In the genomic region with DNA sequence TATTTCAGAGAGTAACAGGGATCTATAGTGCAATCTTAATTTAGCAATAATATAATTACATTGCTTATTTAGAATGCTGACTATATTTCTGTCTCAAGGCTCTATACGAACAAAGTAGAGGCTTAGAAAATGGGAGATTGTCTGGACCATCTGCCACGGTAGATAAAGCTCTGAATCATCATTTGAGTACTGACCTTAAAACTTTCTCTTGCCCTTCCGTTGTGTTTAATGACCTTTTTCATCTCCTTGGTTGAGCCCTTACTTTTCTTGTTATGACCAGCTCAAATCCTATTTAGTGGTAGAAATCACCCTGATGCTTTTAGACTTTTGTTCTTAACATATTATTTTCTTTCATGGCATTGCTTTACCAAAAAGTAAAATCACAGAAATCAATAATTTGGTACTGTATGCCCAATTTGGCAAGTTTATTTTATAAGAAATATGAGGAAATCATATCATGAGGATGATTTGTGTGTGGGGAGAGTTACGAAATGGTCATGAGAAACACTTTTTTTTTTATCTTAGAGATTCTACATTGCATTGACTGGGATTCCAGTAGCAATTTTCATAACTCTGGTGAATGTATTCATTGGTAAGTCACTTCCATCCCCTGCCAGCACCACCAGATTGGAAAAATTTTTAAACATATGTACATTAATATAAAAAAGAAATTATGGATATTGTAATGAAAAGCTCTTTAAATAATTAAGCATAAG, we compare ENCODE assay signal across 26 cellular contexts. TPM values are rescaled to one million over a fixed set of nuclear protein-coding genes. Genes with fewer than 3 reads are reported as not detected.
DNase-seq lines count a peak whose midpoint lies in the region; ATAC-seq, FAIRE-seq and TF ChIP-seq lines count a peak whose summit lies in the region.
"Had no signal": no experiment of that assay in that cellular context is flagged by ENCODE, and none has a peak within 500 bp of the region (broad histone marks: within the 10 kb centered on the region; RNA-seq: fewer than 3 reads in every experiment).

No MANE protein-coding gene starts in this region.

- H3K36me3 ChIP-seq in SJSA1 (peaks cover 29% of the 10 kb centered on the region), K562 (ENCODE audit: control insufficient read depth, insufficient read depth, low read length) (peaks cover 56% of the 10 kb centered on the region), PC-9 (ENCODE audit: low read depth) (peaks cover 21% of the 10 kb centered on the region)

- H3K4me1 ChIP-seq in SJSA1 (replicated peaks) (peaks cover 27% of the 10 kb centered on the region), K562 (replicated peaks in 1 of 2; ENCODE audit: control insufficient read depth in 2 of 2, insufficient read depth in 2 of 2, low read length in 2 of 2) (peaks cover 8 to 27% of the 10 kb centered on the region in 2 experiments; a peak in 4 of 5 replicates), PC-9 (replicated peaks; ENCODE audit: insufficient read depth) (no peaks in the 10 kb centered on the region)
- H3K4me1 ChIP-seq: esophagus squamous epithelium, psoas muscle, transverse colon had no signal

- H3F3A ChIP-seq in PC-9 (ENCODE audit: insufficient read depth, low read depth), result no peaks in the 10 kb centered on the region

- intact Hi-C loops in K562 (cut with micrococcal nuclease) (no loop called here), PC-9 (cut with micrococcal nuclease; ENCODE audit: unreplicated experiment) (no loop called here)

- no peak overlapping the region for H2AFZ ChIP-seq in K562 (ENCODE audit: low read depth, low read length)
- no peak overlapping the region for H2AFZ ChIP-seq in PC-9

- BruUV-seq in K562 (replicated peaks; lab: Mats Ljungman, UMichigan) (no TSS peak), PC-9 (replicated peaks; lab: Mats Ljungman, UMichigan) (no TSS peak)

- 7% methylated on average over 4 of the region's 4 CpGs for WGBS in K562 (ENCODE audit: insufficient coverage, low coverage, missing lambda C conversion rate)

- FAIRE-seq in GM12891 (lab: Jason Lieb, UNC) (peak; percentile 33), K562 (lab: Jason Lieb, UNC) (peak; percentile 85), GM12892 (lab: Jason Lieb, UNC) (no peak)
- FAIRE-seq: astrocyte had no signal

- no peak for TF ChIP-seq CTCF in K562 (IDR thresholded peaks at IDR 0.05 in 2 of 3, conservative IDR thresholded peaks at IDR 0.05 in 1 of 3; ENCODE audit: insufficient read depth in 2 of 3, low read depth in 1 of 3, low read length in 3 of 3)
- no peak for TF ChIP-seq CTCF in PC-9 (conservative IDR thresholded peaks at IDR 0.05)

- H3K9me3 ChIP-seq in SJSA1 (replicated peaks), result no peaks in the 10 kb centered on the region
- no peaks in the 10 kb centered on the region for H3K9me3 ChIP-seq in K562 (replicated peaks; ENCODE audit: control insufficient read depth, insufficient read depth, low read depth, low read length)
- H3K9me3 ChIP-seq in PC-9 (ENCODE audit: insufficient read depth, low read depth), result no peaks in the 10 kb centered on the region
- H3K9me3 ChIP-seq: BE2C, esophagus squamous epithelium, stomach, transverse colon had no signal

- POLR2A ChIA-PET in K562 (lab: Yijun Ruan, JAX) (interaction anchor here (0.8 to 4.0 kb wide), 3 partner anchors 9 to 37 kb away, joined by 3 to 18 read pairs (median 7); partner anchors contain the start of genes MRPL47, NDUFB5 and USP13), PC-9 (lab: Charles Lee; ENCODE audit: unreplicated experiment) (no interaction called here)

- peak overlapping the region; percentile 69 for H3K27ac ChIP-seq in SJSA1
- H3K27ac ChIP-seq in K562 (ENCODE audit: extremely low read depth, low read depth, low read length), result peak overlapping the region; percentile 75; the same call in 1 of the 3 replicates
- H3K27ac ChIP-seq in PC-9, result no peak overlapping the region
- H3K27ac ChIP-seq: esophagus squamous epithelium, heart left ventricle, psoas muscle, stomach, transverse colon had no signal

- H4K20me1 ChIP-seq in K562 (replicated peaks; ENCODE audit: control insufficient read depth, insufficient read depth, low read length) (no peaks in the 10 kb centered on the region), PC-9 (ENCODE audit: insufficient read depth) (no peaks in the 10 kb centered on the region)

- ATAC-seq in K562 (peak; percentile 94), GM21786 (IDR thresholded peaks at IDR 0.05; ENCODE audit: unreplicated experiment) (no peak)
- ATAC-seq: heart left ventricle, psoas muscle had no signal

- TF ChIP-seq RAD21 in K562 (CRISPR knock-in tag; conservative IDR thresholded peaks at IDR 0.05 in 1 of 2, IDR thresholded peaks at IDR 0.05 in 1 of 2), result no peak

- CTCF ChIA-PET in K562 (lab: Yijun Ruan, JAX; ENCODE audit: low intra/inter-chr PET ratio) (no interaction called here), PC-9 (lab: Charles Lee) (interaction anchor here (0.6 kb wide), 1 partner anchor 399 kb away, joined by 4 read pairs; no protein-coding TSS in a partner anchor)

- H3K9me1 ChIP-seq in K562 (ENCODE audit: control insufficient read depth, insufficient read depth, low read length), result no peaks in the 10 kb centered on the region

- peaks cover 47% of the 10 kb centered on the region for H3K79me2 ChIP-seq in K562 (ENCODE audit: control insufficient read depth, insufficient read depth, low read length)
- H3K79me2 ChIP-seq in PC-9 (ENCODE audit: low read depth), result no peaks in the 10 kb centered on the region

- TF ChIP-seq EP300 in K562 (IDR thresholded peaks at IDR 0.05; ENCODE audit: low read length), result peak; percentile 90

- H3K4me3 ChIP-seq in SJSA1, result no peak overlapping the region
- H3K4me3 ChIP-seq in K562, result no peak overlapping the region
- no peak overlapping the region for H3K4me3 ChIP-seq in PC-9
- H3K4me3 ChIP-seq: esophagus squamous epithelium, heart left ventricle, psoas muscle, stomach, transverse colon had no signal

- no peak for DNase-seq in GM12891 (ENCODE audit: insufficient read length, low spot score)
- DNase-seq in SJSA1 (ENCODE audit: low read depth in 1 of 2, low spot score in 2 of 2), result no peak
- peak; percentile 27 to 83 (median 54) for DNase-seq in K562 (ENCODE audit: extremely low read depth in 1 of 4, low spot score in 3 of 4)
- DNase-seq in pulmonary artery endothelial cell (ENCODE audit: low read depth, low spot score), result peak; percentile 50
- no peak for DNase-seq in GM12892 (ENCODE audit: insufficient read length)
- no peak for DNase-seq in PC-9
- DNase-seq: activated B cell treated with CpG ODN at 0.5 μM for 24 hours; activated CD4-positive, alpha-beta memory T cell treated with anti-CD3 and anti-CD28 coated beads for 36 hours; activated naive CD4-positive, alpha-beta T cell treated with anti-CD3 and anti-CD28 coated beads, Interleukin-2, amount 10 ng/mL, durations not matched to agents 7 days and 5 days; BE2C; cerebellar nuclear complex; COR-L47; effector memory CD4-positive, alpha-beta T cell; esophagus squamous epithelium; heart left ventricle; HFFc6; immature natural killer cell; NCI-H774; nephron progenitor cell; psoas muscle; SHP77 treated with DMSO at 0.1 percent for 48 hours; stimulated activated CD4-positive, alpha-beta T cell treated with anti-CD3 and anti-CD28 coated beads, Interleukin-4, amount 100 ng/mL, for 24 hours; stomach; transverse colon had no signal

- TF ChIP-seq POLR2A in GM12891 (IDR thresholded peaks at IDR 0.05; ENCODE audit: low read depth, low read length), result no peak
- TF ChIP-seq POLR2A in K562 (conservative IDR thresholded peaks at IDR 0.05), result no peak
- TF ChIP-seq POLR2A in GM12892 (IDR thresholded peaks at IDR 0.05; ENCODE audit: low read depth, low read length), result no peak

- H3K9me2 ChIP-seq in PC-9 (ENCODE audit: insufficient read depth), result no peaks in the 10 kb centered on the region

- peak overlapping the region; percentile 13; the same call in 1 of the 2 replicates for H3K4me2 ChIP-seq in K562 (ENCODE audit: insufficient read depth, low read length)
- H3K4me2 ChIP-seq in PC-9, result no peak overlapping the region

- peak overlapping the region in 1 of 2 experiments; percentile 42; a peak in 2 of 4 replicates for H3K9ac ChIP-seq in K562 (ENCODE audit: insufficient read depth in 1 of 2, low read depth in 2 of 2, low read length in 2 of 2)

- H3K27me3 ChIP-seq in SJSA1 (replicated peaks) (no peaks in the 10 kb centered on the region), K562 (ENCODE audit: control insufficient read depth in 2 of 2, insufficient read depth in 2 of 2, low read length in 2 of 2) (no peaks in the 10 kb centered on the region), PC-9 (ENCODE audit: insufficient read depth, low read depth) (no peaks in the 10 kb centered on the region)
- H3K27me3 ChIP-seq: BE2C, esophagus squamous epithelium, heart left ventricle, stomach, transverse colon had no signal

- in situ Hi-C loops in K562 (cut with MboI), result no loop called here

RNA-seq across cellular contexts. Expression of gene NDUFB5, which starts 11.0 kb away (rescaled TPM):
- 99.6 TPM for polyA plus RNA-seq in GM12891 (2012; ENCODE audit: low read depth, missing spikeins)
- total RNA-seq in SJSA1 (2014; rRNA removed; shearing (Covaris generic)), result 181 and 200 TPM in 2 replicates
- total RNA-seq in K562 (2011; cell fraction: chromatin; rRNA removed; ENCODE audit: low replicate concordance), result 26.9 and 87.6 TPM in 2 replicates
- 21.4 and 23.0 TPM in 2 replicates for total RNA-seq in K562 (2011; cell fraction: nucleolus; rRNA removed)
- total RNA-seq in K562 (2011; cell fraction: nucleoplasm; rRNA removed), result 51.3 and 81.9 TPM in 2 replicates
- total RNA-seq in K562 (2014; rRNA removed) (166 and 172 TPM in 2 replicates), K562 (2014; rRNA removed; fragmentation: Illumina TruSeq; extraction: Trizol) (207 and 219 TPM in 2 replicates), K562 (2015; rRNA removed; fragmentation: Illumina TruSeq; extraction: Trizol) (145 and 176 TPM in 2 replicates), K562 (2021) (156 and 168 TPM in 2 replicates), pulmonary artery endothelial cell (82.3 and 92.4 TPM in 2 replicates), PC-9 (2021) (121 and 128 TPM in 2 replicates)
- polyA plus RNA-seq in K562 (2011; rRNA removed) (87.1 and 128 TPM in 2 replicates), K562 (2014; fragmentation: Illumina TruSeq; extraction: Trizol) (147 and 166 TPM in 2 replicates), K562 (2014; fragmentation: Nextera tagmentation; extraction: Ambion mirVana) (100 to 1,000 TPM; 412 to 466 TPM), K562 (2014; rRNA removed) (211 and 229 TPM in 2 replicates)
- 19.9 and 45.0 TPM in 2 replicates for polyA plus RNA-seq in K562 (2011; cell fraction: cytosol; rRNA removed)
- polyA plus RNA-seq in K562 (2011; cell fraction: nucleus; rRNA removed), result 21.4 and 47.7 TPM in 2 replicates
- polyA plus RNA-seq in K562 (2012), result 149 and 163 TPM in 2 replicates
- polyA minus RNA-seq in K562 (2011; rRNA and poly(A)+ RNA removed), result 37.0 and 53.9 TPM in 2 replicates
- polyA minus RNA-seq in K562 (2011; cell fraction: cytosol; rRNA and poly(A)+ RNA removed), result 25.7 and 30.2 TPM in 2 replicates
- 10.1 and 18.0 TPM in 2 replicates for polyA minus RNA-seq in K562 (2011; cell fraction: nucleus; rRNA and poly(A)+ RNA removed)
- 158 TPM for polyA plus RNA-seq in GM12892 (2012; ENCODE audit: missing spikeins)

RNA-seq across cellular contexts. Expression of gene MRPL47, which starts 11.2 kb away (rescaled TPM):
- polyA plus RNA-seq in GM12891 (2012; ENCODE audit: low read depth, missing spikeins), result 47.8 TPM
- total RNA-seq in SJSA1 (2014; rRNA removed; shearing (Covaris generic)), result 49.3 and 80.3 TPM in 2 replicates
- 6.0 and 12.3 TPM in 2 replicates for total RNA-seq in K562 (2011; cell fraction: chromatin; rRNA removed; ENCODE audit: low replicate concordance)
- 5.3 and 7.0 TPM in 2 replicates for total RNA-seq in K562 (2011; cell fraction: nucleolus; rRNA removed)
- 9.3 and 12.7 TPM in 2 replicates for total RNA-seq in K562 (2011; cell fraction: nucleoplasm; rRNA removed)
- total RNA-seq in K562 (2014; rRNA removed) (88.2 and 101 TPM in 2 replicates), K562 (2014; rRNA removed; fragmentation: Illumina TruSeq; extraction: Trizol) (143 and 162 TPM in 2 replicates), K562 (2015; rRNA removed; fragmentation: Illumina TruSeq; extraction: Trizol) (110 and 123 TPM in 2 replicates), K562 (2021) (109 and 127 TPM in 2 replicates), pulmonary artery endothelial cell (31.5 and 37.2 TPM in 2 replicates), PC-9 (2021) (51.3 and 56.1 TPM in 2 replicates)
- polyA plus RNA-seq in K562 (2011; rRNA removed) (86.1 and 139 TPM in 2 replicates), K562 (2014; fragmentation: Illumina TruSeq; extraction: Trizol) (130 and 141 TPM in 2 replicates), K562 (2014; fragmentation: Nextera tagmentation; extraction: Ambion mirVana) (100 to 1,000 TPM; 396 to 437 TPM), K562 (2014; rRNA removed) (137 and 144 TPM in 2 replicates)
- 15.6 and 27.7 TPM in 2 replicates for polyA plus RNA-seq in K562 (2011; cell fraction: cytosol; rRNA removed)
- polyA plus RNA-seq in K562 (2011; cell fraction: nucleus; rRNA removed), result 10.9 and 21.0 TPM in 2 replicates
- 66.9 and 77.8 TPM in 2 replicates for polyA plus RNA-seq in K562 (2012)
- 61.6 and 65.4 TPM in 2 replicates for polyA minus RNA-seq in K562 (2011; rRNA and poly(A)+ RNA removed)
- 10.6 and 22.7 TPM in 2 replicates for polyA minus RNA-seq in K562 (2011; cell fraction: cytosol; rRNA and poly(A)+ RNA removed)
- polyA minus RNA-seq in K562 (2011; cell fraction: nucleus; rRNA and poly(A)+ RNA removed), result 4.7 and 12.1 TPM in 2 replicates
- 55.9 TPM for polyA plus RNA-seq in GM12892 (2012; ENCODE audit: missing spikeins)

RNA-seq across cellular contexts. Expression of gene USP13, which starts 37.2 kb away (rescaled TPM):
- 2.6 TPM for polyA plus RNA-seq in GM12891 (2012; ENCODE audit: low read depth, missing spikeins)
- 10.5 and 14.2 TPM in 2 replicates for total RNA-seq in SJSA1 (2014; rRNA removed; shearing (Covaris generic))
- 3.4 and 5.0 TPM in 2 replicates for total RNA-seq in K562 (2011; cell fraction: chromatin; rRNA removed; ENCODE audit: low replicate concordance)
- 0.53 and 1.0 TPM in 2 replicates for total RNA-seq in K562 (2011; cell fraction: nucleolus; rRNA removed)
- 1.3 and 2.4 TPM in 2 replicates for total RNA-seq in K562 (2011; cell fraction: nucleoplasm; rRNA removed)
- total RNA-seq in K562 (2014; rRNA removed) (0.41 and 0.73 TPM in 2 replicates), K562 (2014; rRNA removed; fragmentation: Illumina TruSeq; extraction: Trizol) (0.51 and 0.73 TPM in 2 replicates), K562 (2015; rRNA removed; fragmentation: Illumina TruSeq; extraction: Trizol) (0.36 and 0.38 TPM in 2 replicates), K562 (2021) (0.94 and 1.4 TPM in 2 replicates), pulmonary artery endothelial cell (7.3 and 13.8 TPM in 2 replicates), PC-9 (2021) (24.7 and 24.8 TPM in 2 replicates)
- polyA plus RNA-seq in K562 (2011; rRNA removed) (1.7 and 2.3 TPM in 2 replicates), K562 (2014; fragmentation: Illumina TruSeq; extraction: Trizol) (0.83 and 0.91 TPM in 2 replicates), K562 (2014; fragmentation: Nextera tagmentation; extraction: Ambion mirVana) (under 1 TPM; 0.11 to 0.18 TPM), K562 (2014; rRNA removed) (0.74 and 0.82 TPM in 2 replicates)
- polyA plus RNA-seq in K562 (2011; cell fraction: cytosol; rRNA removed), result 0.70 and 1.7 TPM in 2 replicates
- polyA plus RNA-seq in K562 (2011; cell fraction: nucleus; rRNA removed), result 1.4 and 1.9 TPM in 2 replicates
- 0.39 and 0.42 TPM in 2 replicates for polyA plus RNA-seq in K562 (2012)
- 3.9 and 5.9 TPM in 2 replicates for polyA minus RNA-seq in K562 (2011; rRNA and poly(A)+ RNA removed)
- polyA minus RNA-seq in K562 (2011; cell fraction: cytosol; rRNA and poly(A)+ RNA removed), result 1.9 and 3.8 TPM in 2 replicates
- 2.3 and 4.3 TPM in 2 replicates for polyA minus RNA-seq in K562 (2011; cell fraction: nucleus; rRNA and poly(A)+ RNA removed)
- 5.0 TPM for polyA plus RNA-seq in GM12892 (2012; ENCODE audit: missing spikeins)

RNA-seq across cellular contexts. Expression of gene ACTL6A, which starts 52.9 kb away (rescaled TPM):
- 50.5 TPM for polyA plus RNA-seq in GM12891 (2012; ENCODE audit: low read depth, missing spikeins)
- total RNA-seq in SJSA1 (2014; rRNA removed; shearing (Covaris generic)), result 119 and 277 TPM in 2 replicates
- 77.9 and 152 TPM in 2 replicates for total RNA-seq in K562 (2011; cell fraction: chromatin; rRNA removed; ENCODE audit: low replicate concordance)
- total RNA-seq in K562 (2011; cell fraction: nucleolus; rRNA removed), result 41.5 and 48.8 TPM in 2 replicates
- 114 and 127 TPM in 2 replicates for total RNA-seq in K562 (2011; cell fraction: nucleoplasm; rRNA removed)
- total RNA-seq in K562 (2014; rRNA removed), result 117 and 127 TPM in 2 replicates
- total RNA-seq in K562 (2014; rRNA removed; fragmentation: Illumina TruSeq; extraction: Trizol), result 157 and 180 TPM in 2 replicates
- total RNA-seq in K562 (2015; rRNA removed; fragmentation: Illumina TruSeq; extraction: Trizol), result 137 and 142 TPM in 2 replicates
- 107 TPM in 2 replicates for total RNA-seq in K562 (2021)
- polyA plus RNA-seq in K562 (2011; rRNA removed), result 159 and 225 TPM in 2 replicates
- polyA plus RNA-seq in K562 (2011; cell fraction: cytosol; rRNA removed), result 99.3 and 138 TPM in 2 replicates
- 139 and 160 TPM in 2 replicates for polyA plus RNA-seq in K562 (2011; cell fraction: nucleus; rRNA removed)
- polyA plus RNA-seq in K562 (2012), result 89.8 and 151 TPM in 2 replicates
- 178 and 186 TPM in 2 replicates for polyA plus RNA-seq in K562 (2014; fragmentation: Illumina TruSeq; extraction: Trizol)
- 100 to 1,000 TPM; 229 to 243 TPM for polyA plus RNA-seq in K562 (2014; fragmentation: Nextera tagmentation; extraction: Ambion mirVana)
- polyA plus RNA-seq in K562 (2014; rRNA removed), result 151 and 155 TPM in 2 replicates
- 140 and 142 TPM in 2 replicates for polyA minus RNA-seq in K562 (2011; rRNA and poly(A)+ RNA removed)
- polyA minus RNA-seq in K562 (2011; cell fraction: cytosol; rRNA and poly(A)+ RNA removed), result 49.0 and 61.5 TPM in 2 replicates
- polyA minus RNA-seq in K562 (2011; cell fraction: nucleus; rRNA and poly(A)+ RNA removed), result 49.3 and 106 TPM in 2 replicates
- 67.1 and 86.5 TPM in 2 replicates for total RNA-seq in pulmonary artery endothelial cell
- 77.4 TPM for polyA plus RNA-seq in GM12892 (2012; ENCODE audit: missing spikeins)
- total RNA-seq in PC-9 (2021), result 87.9 and 113 TPM in 2 replicates

Comparison
In these comparisons a context has a peak if more than half of its experiments do, and no peak if none do; other contexts are left out.
1. DNase-seq: peak in K562 (4 of 4) and pulmonary artery endothelial cell (single experiment); none in GM12891 (single experiment), SJSA1 (0 of 2), GM12892 (single experiment) and PC-9 (0 of 2).